Comparison of ENCODE assay signal across 1 cellular context in genomic region chr19:49875801-49876421, GRCh38.
TF ChIP-seq lines count a peak whose summit lies in the region.

No MANE protein-coding gene starts in this region.

TF ChIP-seq in HepG2, 621 proteins besides CTCF, POLR2A, EP300 and RAD21 (continued from another document):
- TF ChIP-seq ZNF562 (CRISPR knock-in tag; IDR thresholded peaks at IDR 0.05; ENCODE audit: borderline replicate concordance), result no peak
- no peak for TF ChIP-seq ATF3 (CRISPR knock-in tag; IDR thresholded peaks at IDR 0.05)
- TF ChIP-seq REXO4 (CRISPR knock-in tag; IDR thresholded peaks at IDR 0.05; ENCODE audit: borderline replicate concordance), result no peak
- no peak for TF ChIP-seq BHLHE40 (IDR thresholded peaks at IDR 0.05; ENCODE audit: low read length)
- TF ChIP-seq ZBTB7A (CRISPR knock-in tag; IDR thresholded peaks at IDR 0.05), result peak; percentile 62; the same call in 1 of the 2 replicates
- TF ChIP-seq USF2 (IDR thresholded peaks at IDR 0.05; ENCODE audit: low read depth, low read length), result no peak
- TF ChIP-seq USF2 (CRISPR knock-in tag; IDR thresholded peaks at IDR 0.05; ENCODE audit: borderline replicate concordance), result no peak
- TF ChIP-seq NRL (CRISPR knock-in tag; IDR thresholded peaks at IDR 0.05; ENCODE audit: borderline replicate concordance), result no peak; the same call in 1 of the 2 replicates
